ENCODE assay signal across 12 cellular contexts in the genomic region with DNA sequence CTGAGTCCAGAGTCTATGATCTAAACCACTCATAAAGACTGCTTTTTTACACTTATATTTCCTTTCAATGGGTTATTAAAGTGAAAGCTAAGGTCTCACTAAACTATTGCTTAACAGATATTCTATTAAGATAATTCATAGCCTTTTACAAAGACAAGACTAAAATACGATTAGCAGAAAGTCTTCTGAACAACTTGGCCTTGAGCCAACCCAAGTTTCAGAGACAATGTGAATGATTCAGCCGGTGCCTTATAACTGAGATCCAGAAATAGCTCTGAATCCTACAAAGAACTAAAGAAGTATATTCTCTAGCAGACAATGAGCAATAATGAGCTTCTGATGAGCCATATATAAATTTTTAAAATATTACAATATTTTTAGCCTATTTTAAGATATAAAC. TPM values are rescaled to one million over a fixed set of nuclear protein-coding genes. Genes with fewer than 3 reads are reported as not detected.
DNase-seq lines count a peak whose midpoint lies in the region; ATAC-seq and TF ChIP-seq lines count a peak whose summit lies in the region.
"Had no signal": no experiment of that assay in that cellular context is flagged by ENCODE, and none has a peak within 500 bp of the region (broad histone marks: within the 10 kb centered on the region; RNA-seq: fewer than 3 reads in every experiment).

No MANE protein-coding gene starts in this region.

- H3K4me3 ChIP-seq in fibroblast of lung (replicated peaks in 1 of 4; ENCODE audit: control extremely low read depth in 1 of 4, insufficient read depth in 1 of 4, low read depth in 3 of 4, low read length in 4 of 4) (no peak overlapping the region), retinal pigment epithelial cell (ENCODE audit: low read length) (no peak overlapping the region)

- H3K4me2 ChIP-seq in fibroblast of lung (ENCODE audit: extremely low read depth, insufficient read depth, low read length): peak overlapping the region; percentile 35

- H3K36me3 ChIP-seq in fibroblast of lung (ENCODE audit: control insufficient read depth, insufficient read depth, low read length): no peaks in the 10 kb centered on the region

- no peak for TF ChIP-seq CTCF in fibroblast of lung (conservative IDR thresholded peaks at IDR 0.05 in 1 of 2, IDR thresholded peaks at IDR 0.05 in 1 of 2; ENCODE audit: low read depth in 1 of 2, low read length in 2 of 2)
- no peak for TF ChIP-seq CTCF in retinal pigment epithelial cell (conservative IDR thresholded peaks at IDR 0.05; ENCODE audit: low read depth, low read length)

- H3K4me1 ChIP-seq in fibroblast of lung (ENCODE audit: control insufficient read depth, extremely low read depth, insufficient read depth, low read length): peaks cover 6% of the 10 kb centered on the region

- H3K79me2 ChIP-seq in fibroblast of lung (ENCODE audit: control insufficient read depth, insufficient read depth, low read length): no peaks in the 10 kb centered on the region

- DNase-seq in HPDE6-E6E7 (ENCODE audit: extremely low spot score) (peak; percentile 27), RPMI8226 (peak; percentile 57), fibroblast of lung (ENCODE audit: low read depth in 2 of 2) (peak; percentile 67 to 78), retinal pigment epithelial cell (ENCODE audit: low read depth) (peak; percentile 28), NCI-H1694 treated with DMSO at 0.1 percent for 48 hours (lab: John Stamatoyannopoulos, UW) (no peak)
- DNase-seq: activated naive CD8-positive, alpha-beta T cell treated with anti-CD3 and anti-CD28 coated beads, Interleukin-2, amount 10 ng/mL, durations not matched to agents 7 days and 5 days; natural killer cell; NCI-H2029 treated with DMSO at 0.1 percent for 48 hours had no signal

- no peak for ATAC-seq in GM21423 (IDR thresholded peaks at IDR 0.05; ENCODE audit: unreplicated experiment)
- ATAC-seq in GM21825 (IDR thresholded peaks at IDR 0.05; ENCODE audit: unreplicated experiment): no peak
- no peak for ATAC-seq in GM21447 (IDR thresholded peaks at IDR 0.05; ENCODE audit: unreplicated experiment)
- ATAC-seq: WTC11 had no signal

- H3K9me3 ChIP-seq in fibroblast of lung (ENCODE audit: control insufficient read depth, insufficient read depth, low read depth, low read length): no peaks in the 10 kb centered on the region

- H3K27me3 ChIP-seq in fibroblast of lung (ENCODE audit: control insufficient read depth, insufficient read depth, low read length): no peaks in the 10 kb centered on the region

- H2AFZ ChIP-seq in fibroblast of lung (ENCODE audit: low read length): no peak overlapping the region

- no peak overlapping the region for H3K9ac ChIP-seq in fibroblast of lung (ENCODE audit: insufficient read depth, low read length)

- no peaks in the 10 kb centered on the region for H4K20me1 ChIP-seq in fibroblast of lung (ENCODE audit: control insufficient read depth, extremely low read depth, insufficient read depth, low read length)

- H3K27ac ChIP-seq in fibroblast of lung (ENCODE audit: insufficient read depth, low read length): no peak overlapping the region

RNA-seq across cellular contexts. Expression of a gene that starts 41.5 kb away (rescaled TPM):
- total RNA-seq in fibroblast of lung: not detected in 2 replicates
- not detected in 2 replicates for polyA plus RNA-seq in fibroblast of lung
- polyA plus RNA-seq in fibroblast of lung (2012): not detected in 2 replicates
- polyA minus RNA-seq in fibroblast of lung (ENCODE audit: low replicate concordance): not detected in 2 replicates
- total RNA-seq: activated naive CD8-positive, alpha-beta T cell treated with anti-CD3 and anti-CD28 coated beads, Interleukin-2, amount 10 ng/mL, durations not matched to agents 7 days and 5 days; natural killer cell; WTC11 had no signal
